ENCODE assay signal across 18 cellular contexts in the genomic region with DNA sequence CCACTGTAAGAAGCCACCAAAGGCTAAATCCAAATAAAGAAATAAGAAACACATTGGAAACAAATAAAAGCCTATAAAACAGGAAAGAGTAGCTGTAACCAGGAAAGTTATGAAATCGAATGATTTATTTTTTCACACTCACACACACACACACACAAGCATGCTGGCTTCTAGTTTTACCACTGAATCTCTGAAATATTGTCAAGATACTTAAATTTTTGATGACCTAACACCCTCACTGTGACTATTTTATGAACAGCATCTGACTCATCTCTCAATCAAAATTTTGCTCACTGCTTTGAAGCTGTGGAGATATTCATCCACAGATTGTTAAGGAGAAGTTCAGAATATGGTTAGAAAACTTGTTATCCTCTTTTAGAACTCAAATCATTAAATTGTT. TPM values are rescaled to one million over a fixed set of nuclear protein-coding genes. Genes with fewer than 3 reads are reported as not detected.
"Had no signal": no experiment of that assay in that cellular context is flagged by ENCODE, and none has a peak within 500 bp of the region (broad histone marks: within the 10 kb centered on the region; RNA-seq: fewer than 3 reads in every experiment).

No MANE protein-coding gene starts in this region.

- H3K4me1 ChIP-seq: parathyroid adenoma, stomach had no signal

- DNase-seq: activated CD4-positive, alpha-beta memory T cell treated with anti-CD3 and anti-CD28 coated beads, Interleukin-2, amount 10 ng/mL, durations not matched to agents 7 days and 5 days; activated CD4-positive, alpha-beta T cell treated with anti-CD3 and anti-CD28 coated beads for 36 hours; activated naive CD4-positive, alpha-beta T cell; activated naive CD8-positive, alpha-beta T cell treated with anti-CD3 and anti-CD28 coated beads, Interleukin-2, amount 50 U/mL, for 24 hours; central memory CD4-positive, alpha-beta T cell; effector memory CD4-positive, alpha-beta T cell; retina; stimulated activated CD4-positive, alpha-beta T cell treated with anti-CD3 and anti-CD28 coated beads, Interleukin-4, amount 100 ng/mL, for 4 hours; stomach; T1000; WERI-Rb-1 had no signal

- H3K27me3 ChIP-seq: stomach had no signal

- H3K27ac ChIP-seq: parathyroid adenoma, stomach, WERI-Rb-1 had no signal

- ATAC-seq: activated CD4-positive, alpha-beta T cell treated with anti-CD3 and anti-CD28 coated beads for 36 hours; activated naive CD8-positive, alpha-beta T cell treated with anti-CD3 and anti-CD28 coated beads, Interleukin-2, amount 50 U/mL, for 24 hours had no signal

RNA-seq across cellular contexts. Expression of a gene that starts 13.9 kb away (rescaled TPM):
- total RNA-seq: activated CD4-positive, alpha-beta memory T cell treated with anti-CD3 and anti-CD28 coated beads, Interleukin-2, amount 10 ng/mL, durations not matched to agents 7 days and 5 days; activated CD4-positive, alpha-beta T cell treated with anti-CD3 and anti-CD28 coated beads for 36 hours; kidney epithelial cell; myocyte; neural crest cell; skeletal muscle tissue had no signal
- polyA plus RNA-seq: liver, stomach, urinary bladder had no signal

RNA-seq across cellular contexts. Expression of a gene that starts 24.1 kb away (rescaled TPM):
- total RNA-seq: activated CD4-positive, alpha-beta memory T cell treated with anti-CD3 and anti-CD28 coated beads, Interleukin-2, amount 10 ng/mL, durations not matched to agents 7 days and 5 days; activated CD4-positive, alpha-beta T cell treated with anti-CD3 and anti-CD28 coated beads for 36 hours; kidney epithelial cell; myocyte; neural crest cell had no signal
- polyA plus RNA-seq: liver, urinary bladder had no signal
